20 cellular contexts compared by ENCODE assay signal in genomic region chr4:52317981-52318380, GRCh38.
A peak's percentile ranks its signal among the peaks of the same experiment; 100 is the strongest.
DNase-seq lines count a peak whose midpoint lies in the region; ATAC-seq and TF ChIP-seq lines count a peak whose summit lies in the region.
"Had no signal": no experiment of that assay in that cellular context is flagged by ENCODE, and none has a peak within 500 bp of the region (broad histone marks: within the 10 kb centered on the region; RNA-seq: fewer than 3 reads in every experiment).

No MANE protein-coding gene starts in this region.

- H3F3A ChIP-seq in DOHH2 (ENCODE audit: control insufficient read depth, insufficient read depth) = no peaks in the 10 kb centered on the region

- H3K79me2 ChIP-seq in DOHH2 (ENCODE audit: control insufficient read depth, low read length) (no peaks in the 10 kb centered on the region), mammary epithelial cell (ENCODE audit: insufficient read depth, low read length) (no peaks in the 10 kb centered on the region)

- no TSS peak for BruUV-seq in mammary epithelial cell (replicated peaks; lab: Mats Ljungman, UMichigan)

- H4K20me1 ChIP-seq in DOHH2 (ENCODE audit: control insufficient read depth, insufficient read depth, low read depth, low read length) = no peaks in the 10 kb centered on the region
- H4K20me1 ChIP-seq in mammary epithelial cell (ENCODE audit: insufficient read depth, low read length) = no peaks in the 10 kb centered on the region
- H4K20me1 ChIP-seq: BLaER1 had no signal

- CTCF ChIA-PET in mammary epithelial cell (lab: Charles Lee; ENCODE audit: low non-redundant PET) = interaction anchor here (0.6 kb wide), 1 partner anchor 20 kb away, joined by 3 read pairs; no protein-coding TSS in a partner anchor

- H3K4me2 ChIP-seq in DOHH2 (ENCODE audit: low read length) = peak overlapping the region; percentile 27; the same call in 1 of the 2 replicates
- peak overlapping the region; percentile 75 for H3K4me2 ChIP-seq in mammary epithelial cell (ENCODE audit: insufficient read depth, low read depth, low read length)
- H3K4me2 ChIP-seq: BLaER1 had no signal

- peak overlapping the region; percentile 76 for H2AFZ ChIP-seq in mammary epithelial cell (ENCODE audit: low read depth, low read length)

- no peak overlapping the region for H3K9ac ChIP-seq in mammary epithelial cell (ENCODE audit: insufficient read depth, low read length)
- H3K9ac ChIP-seq: BLaER1 had no signal

- H3K27me3 ChIP-seq in DOHH2 (ENCODE audit: control insufficient read depth, low read length) (no peaks in the 10 kb centered on the region), mammary epithelial cell (ENCODE audit: insufficient read depth, low read length) (no peaks in the 10 kb centered on the region)
- H3K27me3 ChIP-seq: BLaER1 had no signal

- TF ChIP-seq CTCF in DOHH2 (IDR thresholded peaks at IDR 0.05; ENCODE audit: low read depth, low read length, poor library complexity, severe bottlenecking) (no peak), mammary epithelial cell (conservative IDR thresholded peaks at IDR 0.05 in 1 of 2, IDR thresholded peaks at IDR 0.05 in 1 of 2; ENCODE audit: extremely low read depth in 1 of 2, insufficient read depth in 1 of 2, low read depth in 1 of 2, low read length in 2 of 2) (no peak)

- ATAC-seq in GM21381 (IDR thresholded peaks at IDR 0.05; ENCODE audit: unreplicated experiment) = no peak
- ATAC-seq in HG03354 (IDR thresholded peaks at IDR 0.05; ENCODE audit: poor library complexity, severe bottlenecking, unreplicated experiment) = no peak
- ATAC-seq: K562, Panc1 had no signal

- in situ Hi-C loops in mammary epithelial cell (cut with MboI; ENCODE audit: low sequenced_read_pairs in 2 of 2) = no loop called here

- intact Hi-C loops in mammary epithelial cell (cut with micrococcal nuclease) = loop anchor here (10.0 kb wide), 1 partner anchor 73 kb away; no protein-coding TSS in a partner anchor

- H3K9me2 ChIP-seq in DOHH2 (replicated peaks; ENCODE audit: control insufficient read depth, low read length) = no peaks in the 10 kb centered on the region

- dilution Hi-C loops in mammary epithelial cell (cut with HindIII; ENCODE audit: low sequenced_read_pairs) = no loop called here

- no peaks in the 10 kb centered on the region for H3K36me3 ChIP-seq in DOHH2 (ENCODE audit: control insufficient read depth, low read length)
- H3K36me3 ChIP-seq in mammary epithelial cell (ENCODE audit: insufficient read depth, low read length) = no peaks in the 10 kb centered on the region
- H3K36me3 ChIP-seq: BLaER1 had no signal

- H3K4me3 ChIP-seq in DOHH2 (ENCODE audit: low read length) (no peak overlapping the region), mammary epithelial cell (replicated peaks in 1 of 3; ENCODE audit: insufficient read depth in 1 of 3, low read depth in 2 of 3, low read length in 3 of 3) (no peak overlapping the region)
- H3K4me3 ChIP-seq: BLaER1, K562, SK-N-MC had no signal

- H3K27ac ChIP-seq in DOHH2 (ENCODE audit: low read depth, low read length) (peak overlapping the region; percentile 16; the same call in 1 of the 2 replicates), mammary epithelial cell (ENCODE audit: insufficient read depth, low read depth, low read length) (peak overlapping the region; percentile 81)
- H3K27ac ChIP-seq: BLaER1, SK-N-MC had no signal

- H3K9me3 ChIP-seq in DOHH2 (ENCODE audit: control insufficient read depth, insufficient read depth, low read length) (no peaks in the 10 kb centered on the region), mammary epithelial cell (replicated peaks; ENCODE audit: insufficient read depth, low read length) (no peaks in the 10 kb centered on the region)
- H3K9me3 ChIP-seq: BLaER1 had no signal

- H3K4me1 ChIP-seq in DOHH2 (ENCODE audit: control insufficient read depth, low read length) (peaks cover 42% of the 10 kb centered on the region), mammary epithelial cell (ENCODE audit: insufficient read depth, low read length) (peaks cover 25% of the 10 kb centered on the region)
- H3K4me1 ChIP-seq: BLaER1 had no signal

- DNase-seq in HPDE6-E6E7 (ENCODE audit: extremely low spot score) (peak; percentile 71), mammary epithelial cell (peak; percentile 91), kidney tubule cell (ENCODE audit: low spot score) (peak; percentile 59)
- DNase-seq in activated effector memory CD4-positive, alpha-beta T cell treated with anti-CD3 and anti-CD28 coated beads, Interleukin-2, amount 50 U/mL, for 16 hours = no peak
- DNase-seq in stimulated activated CD4-positive, alpha-beta T cell treated with anti-CD3 and anti-CD28 coated beads, Interleukin-15, amount 100 ng/mL, for 24 hours = no peak
- DNase-seq: CD4-positive, CD25-positive, alpha-beta regulatory T cell; MV-4-11; NCI-H1105; NCI-H146; NCI-H2029; NCI-H446 treated with DMSO at 0.1 percent for 48 hours; NCI-H526; SIG-M5 had no signal

Comparison
In these comparisons a context has a peak if more than half of its experiments do, and no peak if none do; other contexts are left out.
1. DNase-seq: peak in HPDE6-E6E7 (single experiment), mammary epithelial cell (single experiment) and kidney tubule cell (single experiment); none in activated effector memory CD4-positive, alpha-beta T cell treated with anti-CD3 and anti-CD28 coated beads, Interleukin-2, amount 50 U/mL, for 16 hours (single experiment) and stimulated activated CD4-positive, alpha-beta T cell treated with anti-CD3 and anti-CD28 coated beads, Interleukin-15, amount 100 ng/mL, for 24 hours (single experiment).